ENCODE assay signal across 9 cellular contexts in the genomic region with DNA sequence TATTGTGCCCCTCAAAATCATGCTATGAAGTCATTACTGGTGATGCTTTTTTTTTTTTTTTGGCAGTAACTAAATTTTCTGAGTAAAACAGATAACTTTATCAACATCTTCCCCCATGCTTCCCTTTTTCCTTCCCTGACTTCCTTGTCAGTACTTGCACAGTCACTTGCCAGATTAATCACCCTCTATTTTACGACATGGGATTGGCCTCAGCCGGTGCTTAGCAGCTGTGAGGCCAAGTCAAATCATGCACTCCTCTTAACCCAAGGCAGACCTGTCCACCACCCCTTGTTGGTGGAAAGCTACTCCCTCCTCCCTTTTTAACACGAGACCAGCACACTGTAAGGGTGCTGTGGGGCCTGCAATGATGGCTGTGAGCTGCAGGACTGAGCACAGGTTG.
DNase-seq lines count a peak whose midpoint lies in the region; ATAC-seq and TF ChIP-seq lines count a peak whose summit lies in the region.
"Had no signal": no experiment of that assay in that cellular context is flagged by ENCODE, and none has a peak within 500 bp of the region (broad histone marks: within the 10 kb centered on the region; RNA-seq: fewer than 3 reads in every experiment).

No MANE protein-coding gene starts in this region.

- DNase-seq in HCT116 (ENCODE audit: low read depth, low spot score), result no peak
- peak; percentile 61 for DNase-seq in NCI-H748 treated with DMSO at 0.1 percent for 48 hours (lab: John Stamatoyannopoulos, UW)
- peak; percentile 63 for DNase-seq in dermis blood vessel endothelial cell
- no peak for DNase-seq in omental fat pad (ENCODE audit: low spot score)
- no peak for DNase-seq in GM13977 (ENCODE audit: low spot score)
- no peak for DNase-seq in HAP-1 (ENCODE audit: low spot score in 2 of 2)
- no peak for DNase-seq in COLO829 (ENCODE audit: low spot score)
- no peak for DNase-seq in activated T-cell treated with anti-CD3 and anti-CD28 coated beads, Interleukin-2, amount 50 U/mL, for 24 hours
- DNase-seq: T-helper 1 cell had no signal

- H3K9ac ChIP-seq in HCT116 (ENCODE audit: low read length), result no peak overlapping the region

- H3K36me3 Mint-ChIP-seq in activated T-cell treated with anti-CD3 and anti-CD28 coated beads, Interleukin-2, amount 50 U/mL, for 24 hours (ENCODE audit: low read depth), result no peaks in the 10 kb centered on the region

- H3K4me3 ChIP-seq in HCT116 (replicated peaks in 1 of 2; ENCODE audit: low read depth in 1 of 2, low read length in 2 of 2) (no peak overlapping the region), HAP-1 (no peak overlapping the region)

- TF ChIP-seq RAD21 in HCT116 (IDR thresholded peaks at IDR 0.05; ENCODE audit: low read depth), result no peak

- no peaks in the 10 kb centered on the region for H3K79me2 ChIP-seq in HCT116 (ENCODE audit: insufficient read depth, low read length)

- no peak for TF ChIP-seq CTCF in HCT116 (IDR thresholded peaks at IDR 0.05 in 2 of 3, conservative IDR thresholded peaks at IDR 0.05 in 1 of 3; ENCODE audit: borderline replicate concordance in 1 of 3, insufficient read depth in 1 of 3, low read depth in 2 of 3, low read length in 2 of 3)
- no peak for TF ChIP-seq CTCF in omental fat pad (IDR thresholded peaks at IDR 0.05)
- TF ChIP-seq CTCF in GM13977 (IDR thresholded peaks at IDR 0.05; ENCODE audit: extremely low read depth, insufficient read depth, missing control alignments), result no peak

- CTCF ChIA-PET in HCT116 (lab: Charles Lee), result no interaction called here

- H3K4me2 ChIP-seq in HCT116 (ENCODE audit: low read length), result peak overlapping the region; percentile 22; the same call in 1 of the 2 replicates

- H3K4me3 Mint-ChIP-seq in activated T-cell treated with anti-CD3 and anti-CD28 coated beads, Interleukin-2, amount 50 U/mL, for 24 hours, result no peak overlapping the region

- POLR2A ChIA-PET in HCT116 (lab: Charles Lee), result no interaction called here

- H3K4me1 ChIP-seq in HCT116 (ENCODE audit: control insufficient read depth in 1 of 2, insufficient read depth in 2 of 2, low read length in 2 of 2) (peaks cover 0 to 10% of the 10 kb centered on the region in 2 experiments; a peak in 2 of 4 replicates), HAP-1 (no peaks in the 10 kb centered on the region)

- no peaks in the 10 kb centered on the region for H3K27me3 ChIP-seq in HCT116 (ENCODE audit: insufficient read depth, low read length)
- H3K27me3 ChIP-seq in HAP-1 (ENCODE audit: low read depth), result no peaks in the 10 kb centered on the region

- no peaks in the 10 kb centered on the region for H3K9me2 ChIP-seq in HCT116 (ENCODE audit: insufficient read depth)

- TF ChIP-seq POLR2A in HCT116 (IDR thresholded peaks at IDR 0.05; ENCODE audit: borderline replicate concordance, extremely low read depth, insufficient read depth, insufficient read length), result no peak

- H3K36me3 ChIP-seq in HCT116 (ENCODE audit: control insufficient read depth in 1 of 2, insufficient read depth in 2 of 2, low read length in 2 of 2) (peaks cover 15 to 30% of the 10 kb centered on the region in 2 experiments; a peak in 3 of 4 replicates), HAP-1 (replicated peaks) (no peaks in the 10 kb centered on the region; the same call in none of the 2 replicates)

- intact Hi-C loops in HCT116 (cut with micrococcal nuclease), result no loop called here

- BruUV-seq in HCT116 (replicated peaks; lab: Mats Ljungman, UMichigan), result no TSS peak

- no peaks in the 10 kb centered on the region for H4K20me1 ChIP-seq in HCT116 (ENCODE audit: insufficient read depth)

- in situ Hi-C loops in GM13977 (cut with MboI; ENCODE audit: low pct_unique_long_range_greater_than_20kb, low sequenced_read_pairs, unreplicated experiment), result no loop called here
- in situ Hi-C loops in HAP-1 (cut with MboI; ENCODE audit: low sequenced_read_pairs), result no loop called here

- ATAC-seq in HCT116, result peak; percentile 54
- peak; percentile 75 for ATAC-seq in omental fat pad (ENCODE audit: low FRiP score)

- H3K27ac Mint-ChIP-seq in activated T-cell treated with anti-CD3 and anti-CD28 coated beads, Interleukin-2, amount 50 U/mL, for 24 hours, result no peak overlapping the region

- no peak overlapping the region for H2AFZ ChIP-seq in HCT116 (ENCODE audit: low read depth, low read length, poor library complexity, severe bottlenecking)

- H3K27ac ChIP-seq in HCT116 (ENCODE audit: low read depth, low read length), result peak overlapping the region; percentile 35

- H3K4me1 Mint-ChIP-seq in activated T-cell treated with anti-CD3 and anti-CD28 coated beads, Interleukin-2, amount 50 U/mL, for 24 hours (ENCODE audit: low read depth), result no peaks in the 10 kb centered on the region

- H3K9me3 ChIP-seq in HCT116 (ENCODE audit: control insufficient read depth in 1 of 2, insufficient read depth in 1 of 2, low read depth in 1 of 2, low read length in 2 of 2) (no peaks in the 10 kb centered on the region), HAP-1 (no peaks in the 10 kb centered on the region)

- no peaks in the 10 kb centered on the region for H3K27me3 Mint-ChIP-seq in activated T-cell treated with anti-CD3 and anti-CD28 coated beads, Interleukin-2, amount 50 U/mL, for 24 hours

- RAD21 ChIA-PET in HCT116 (lab: Charles Lee; ENCODE audit: low non-redundant PET in 1 of 2, low total read pairs in 2 of 2, uncharacterized antibody in 2 of 2, unreplicated experiment in 2 of 2), result no interaction called here

- H3K9me3 Mint-ChIP-seq in activated T-cell treated with anti-CD3 and anti-CD28 coated beads, Interleukin-2, amount 50 U/mL, for 24 hours, result no peaks in the 10 kb centered on the region

TF ChIP-seq in HCT116, 20 proteins besides CTCF, POLR2A, EP300 and RAD21:
- no peak for TF ChIP-seq JUND (IDR thresholded peaks at IDR 0.05)
- TF ChIP-seq YY1 (IDR thresholded peaks at IDR 0.05; ENCODE audit: extremely low read depth, insufficient replicate concordance, low read depth, low read length), result no peak
- TF ChIP-seq, protein P1, sequence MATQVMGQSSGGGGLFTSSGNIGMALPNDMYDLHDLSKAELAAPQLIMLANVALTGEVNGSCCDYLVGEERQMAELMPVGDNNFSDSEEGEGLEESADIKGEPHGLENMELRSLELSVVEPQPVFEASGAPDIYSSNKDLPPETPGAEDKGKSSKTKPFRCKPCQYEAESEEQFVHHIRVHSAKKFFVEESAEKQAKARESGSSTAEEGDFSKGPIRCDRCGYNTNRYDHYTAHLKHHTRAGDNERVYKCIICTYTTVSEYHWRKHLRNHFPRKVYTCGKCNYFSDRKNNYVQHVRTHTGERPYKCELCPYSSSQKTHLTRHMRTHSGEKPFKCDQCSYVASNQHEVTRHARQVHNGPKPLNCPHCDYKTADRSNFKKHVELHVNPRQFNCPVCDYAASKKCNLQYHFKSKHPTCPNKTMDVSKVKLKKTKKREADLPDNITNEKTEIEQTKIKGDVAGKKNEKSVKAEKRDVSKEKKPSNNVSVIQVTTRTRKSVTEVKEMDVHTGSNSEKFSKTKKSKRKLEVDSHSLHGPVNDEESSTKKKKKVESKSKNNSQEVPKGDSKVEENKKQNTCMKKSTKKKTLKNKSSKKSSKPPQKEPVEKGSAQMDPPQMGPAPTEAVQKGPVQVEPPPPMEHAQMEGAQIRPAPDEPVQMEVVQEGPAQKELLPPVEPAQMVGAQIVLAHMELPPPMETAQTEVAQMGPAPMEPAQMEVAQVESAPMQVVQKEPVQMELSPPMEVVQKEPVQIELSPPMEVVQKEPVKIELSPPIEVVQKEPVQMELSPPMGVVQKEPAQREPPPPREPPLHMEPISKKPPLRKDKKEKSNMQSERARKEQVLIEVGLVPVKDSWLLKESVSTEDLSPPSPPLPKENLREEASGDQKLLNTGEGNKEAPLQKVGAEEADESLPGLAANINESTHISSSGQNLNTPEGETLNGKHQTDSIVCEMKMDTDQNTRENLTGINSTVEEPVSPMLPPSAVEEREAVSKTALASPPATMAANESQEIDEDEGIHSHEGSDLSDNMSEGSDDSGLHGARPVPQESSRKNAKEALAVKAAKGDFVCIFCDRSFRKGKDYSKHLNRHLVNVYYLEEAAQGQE (IDR thresholded peaks at IDR 0.05; ENCODE audit: low read depth), result no peak
- no peak for TF ChIP-seq FOSL1 (IDR thresholded peaks at IDR 0.05; ENCODE audit: low read depth)

Comparison
In these comparisons a context has a peak if more than half of its experiments do, and no peak if none do; other contexts are left out.
1. DNase-seq: peak in NCI-H748 treated with DMSO at 0.1 percent for 48 hours (single experiment) and dermis blood vessel endothelial cell (single experiment); none in HCT116 (single experiment), omental fat pad (single experiment), GM13977 (single experiment), HAP-1 (0 of 2), COLO829 (single experiment) and activated T-cell treated with anti-CD3 and anti-CD28 coated beads, Interleukin-2, amount 50 U/mL, for 24 hours (single experiment).